In the genomic region with DNA sequence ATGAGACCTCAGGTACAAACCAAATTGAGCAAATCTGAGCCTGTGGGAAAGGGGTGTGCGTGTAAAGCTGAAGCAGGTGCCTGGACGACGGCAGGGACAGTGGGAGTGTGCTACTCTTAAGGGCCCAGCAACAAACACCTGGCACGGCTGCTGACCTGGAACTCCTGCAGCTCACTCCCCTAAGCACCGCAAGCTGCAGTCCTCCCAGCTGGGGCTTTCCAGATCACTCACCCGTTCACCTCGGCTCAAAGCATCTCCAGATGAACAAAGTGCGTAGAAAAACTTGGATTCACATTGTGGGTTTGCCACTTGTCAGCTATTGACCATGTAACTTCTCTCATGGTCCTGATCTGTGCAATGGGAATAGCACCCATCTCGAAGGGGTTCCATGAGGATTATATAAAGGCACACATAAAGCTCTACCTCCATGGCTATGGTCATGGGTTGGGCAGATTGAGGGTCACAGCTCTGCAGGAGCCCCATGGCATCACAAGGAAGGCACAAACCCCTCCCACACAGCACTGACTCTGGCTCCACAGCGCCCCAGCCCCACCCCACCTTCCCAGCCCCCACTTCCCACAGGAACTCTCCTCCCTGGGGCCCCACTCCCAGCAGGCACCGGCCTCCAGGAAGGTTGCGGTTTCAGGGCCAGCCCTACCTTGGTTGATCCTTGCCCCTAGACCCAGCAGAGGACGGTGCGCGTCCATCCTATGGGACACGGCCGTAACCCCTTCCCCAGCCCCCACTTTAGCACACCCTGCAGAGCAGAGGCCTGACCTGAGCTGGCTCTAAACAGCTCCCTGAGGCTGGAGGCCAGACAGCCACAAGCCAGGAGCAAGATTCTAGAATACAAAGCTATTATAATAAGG, we compare ENCODE assay signal across 1 cellular context.
TF ChIP-seq lines count a peak whose summit lies in the region.

No MANE protein-coding gene starts in this region.

TF ChIP-seq in HepG2, 621 proteins besides CTCF, POLR2A, EP300 and RAD21 (continued from another document and continues in another):
- TF ChIP-seq, protein P1, sequence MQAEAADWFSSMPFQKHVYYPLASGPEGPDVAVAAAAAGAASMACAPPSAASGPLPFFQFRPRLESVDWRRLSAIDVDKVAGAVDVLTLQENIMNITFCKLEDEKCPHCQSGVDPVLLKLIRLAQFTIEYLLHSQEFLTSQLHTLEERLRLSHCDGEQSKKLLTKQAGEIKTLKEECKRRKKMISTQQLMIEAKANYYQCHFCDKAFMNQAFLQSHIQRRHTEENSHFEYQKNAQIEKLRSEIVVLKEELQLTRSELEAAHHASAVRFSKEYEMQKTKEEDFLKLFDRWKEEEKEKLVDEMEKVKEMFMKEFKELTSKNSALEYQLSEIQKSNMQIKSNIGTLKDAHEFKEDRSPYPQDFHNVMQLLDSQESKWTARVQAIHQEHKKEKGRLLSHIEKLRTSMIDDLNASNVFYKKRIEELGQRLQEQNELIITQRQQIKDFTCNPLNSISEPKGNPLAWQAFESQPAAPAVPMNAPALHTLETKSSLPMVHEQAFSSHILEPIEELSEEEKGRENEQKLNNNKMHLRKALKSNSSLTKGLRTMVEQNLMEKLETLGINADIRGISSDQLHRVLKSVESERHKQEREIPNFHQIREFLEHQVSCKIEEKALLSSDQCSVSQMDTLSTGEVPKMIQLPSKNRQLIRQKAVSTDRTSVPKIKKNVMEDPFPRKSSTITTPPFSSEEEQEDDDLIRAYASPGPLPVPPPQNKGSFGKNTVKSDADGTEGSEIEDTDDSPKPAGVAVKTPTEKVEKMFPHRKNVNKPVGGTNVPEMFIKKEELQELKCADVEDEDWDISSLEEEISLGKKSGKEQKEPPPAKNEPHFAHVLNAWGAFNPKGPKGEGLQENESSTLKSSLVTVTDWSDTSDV (CRISPR knock-in tag; IDR thresholded peaks at IDR 0.05), result no peak
- no peak for TF ChIP-seq ZNF343 (CRISPR knock-in tag; IDR thresholded peaks at IDR 0.05)
- peak; percentile 20; the same call in 1 of the 2 replicates for TF ChIP-seq GABPB1 (CRISPR knock-in tag; IDR thresholded peaks at IDR 0.05)
- no peak for TF ChIP-seq ZNF557 (CRISPR knock-in tag; IDR thresholded peaks at IDR 0.05)
- TF ChIP-seq, protein P2, sequence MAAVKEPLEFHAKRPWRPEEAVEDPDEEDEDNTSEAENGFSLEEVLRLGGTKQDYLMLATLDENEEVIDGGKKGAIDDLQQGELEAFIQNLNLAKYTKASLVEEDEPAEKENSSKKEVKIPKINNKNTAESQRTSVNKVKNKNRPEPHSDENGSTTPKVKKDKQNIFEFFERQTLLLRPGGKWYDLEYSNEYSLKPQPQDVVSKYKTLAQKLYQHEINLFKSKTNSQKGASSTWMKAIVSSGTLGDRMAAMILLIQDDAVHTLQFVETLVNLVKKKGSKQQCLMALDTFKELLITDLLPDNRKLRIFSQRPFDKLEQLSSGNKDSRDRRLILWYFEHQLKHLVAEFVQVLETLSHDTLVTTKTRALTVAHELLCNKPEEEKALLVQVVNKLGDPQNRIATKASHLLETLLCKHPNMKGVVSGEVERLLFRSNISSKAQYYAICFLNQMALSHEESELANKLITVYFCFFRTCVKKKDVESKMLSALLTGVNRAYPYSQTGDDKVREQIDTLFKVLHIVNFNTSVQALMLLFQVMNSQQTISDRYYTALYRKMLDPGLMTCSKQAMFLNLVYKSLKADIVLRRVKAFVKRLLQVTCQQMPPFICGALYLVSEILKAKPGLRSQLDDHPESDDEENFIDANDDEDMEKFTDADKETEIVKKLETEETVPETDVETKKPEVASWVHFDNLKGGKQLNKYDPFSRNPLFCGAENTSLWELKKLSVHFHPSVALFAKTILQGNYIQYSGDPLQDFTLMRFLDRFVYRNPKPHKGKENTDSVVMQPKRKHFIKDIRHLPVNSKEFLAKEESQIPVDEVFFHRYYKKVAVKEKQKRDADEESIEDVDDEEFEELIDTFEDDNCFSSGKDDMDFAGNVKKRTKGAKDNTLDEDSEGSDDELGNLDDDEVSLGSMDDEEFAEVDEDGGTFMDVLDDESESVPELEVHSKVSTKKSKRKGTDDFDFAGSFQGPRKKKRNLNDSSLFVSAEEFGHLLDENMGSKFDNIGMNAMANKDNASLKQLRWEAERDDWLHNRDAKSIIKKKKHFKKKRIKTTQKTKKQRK (IDR thresholded peaks at IDR 0.05; ENCODE audit: low read length), result no peak
- no peak for TF ChIP-seq SMAD9 (CRISPR knock-in tag; IDR thresholded peaks at IDR 0.05)
- TF ChIP-seq AHR (CRISPR knock-in tag; IDR thresholded peaks at IDR 0.05), result no peak
- TF ChIP-seq, protein P3, sequence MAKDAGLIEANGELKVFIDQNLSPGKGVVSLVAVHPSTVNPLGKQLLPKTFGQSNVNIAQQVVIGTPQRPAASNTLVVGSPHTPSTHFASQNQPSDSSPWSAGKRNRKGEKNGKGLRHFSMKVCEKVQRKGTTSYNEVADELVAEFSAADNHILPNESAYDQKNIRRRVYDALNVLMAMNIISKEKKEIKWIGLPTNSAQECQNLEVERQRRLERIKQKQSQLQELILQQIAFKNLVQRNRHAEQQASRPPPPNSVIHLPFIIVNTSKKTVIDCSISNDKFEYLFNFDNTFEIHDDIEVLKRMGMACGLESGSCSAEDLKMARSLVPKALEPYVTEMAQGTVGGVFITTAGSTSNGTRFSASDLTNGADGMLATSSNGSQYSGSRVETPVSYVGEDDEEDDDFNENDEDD (CRISPR knock-in tag; IDR thresholded peaks at IDR 0.05; ENCODE audit: borderline replicate concordance), result no peak
- TF ChIP-seq, protein P4, sequence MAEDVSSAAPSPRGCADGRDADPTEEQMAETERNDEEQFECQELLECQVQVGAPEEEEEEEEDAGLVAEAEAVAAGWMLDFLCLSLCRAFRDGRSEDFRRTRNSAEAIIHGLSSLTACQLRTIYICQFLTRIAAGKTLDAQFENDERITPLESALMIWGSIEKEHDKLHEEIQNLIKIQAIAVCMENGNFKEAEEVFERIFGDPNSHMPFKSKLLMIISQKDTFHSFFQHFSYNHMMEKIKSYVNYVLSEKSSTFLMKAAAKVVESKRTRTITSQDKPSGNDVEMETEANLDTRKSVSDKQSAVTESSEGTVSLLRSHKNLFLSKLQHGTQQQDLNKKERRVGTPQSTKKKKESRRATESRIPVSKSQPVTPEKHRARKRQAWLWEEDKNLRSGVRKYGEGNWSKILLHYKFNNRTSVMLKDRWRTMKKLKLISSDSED (CRISPR knock-in tag; IDR thresholded peaks at IDR 0.05), result no peak
- 0 out of 2 replicates have a peak, but pooled peaks have one; percentile 32 for TF ChIP-seq ZBTB7B (CRISPR knock-in tag; IDR thresholded peaks at IDR 0.05)
- no peak for TF ChIP-seq RNF2 (conservative IDR thresholded peaks at IDR 0.05; ENCODE audit: low read depth)
- no peak for TF ChIP-seq ZNF83 (CRISPR knock-in tag; IDR thresholded peaks at IDR 0.05; ENCODE audit: borderline replicate concordance)
- TF ChIP-seq, protein P5, sequence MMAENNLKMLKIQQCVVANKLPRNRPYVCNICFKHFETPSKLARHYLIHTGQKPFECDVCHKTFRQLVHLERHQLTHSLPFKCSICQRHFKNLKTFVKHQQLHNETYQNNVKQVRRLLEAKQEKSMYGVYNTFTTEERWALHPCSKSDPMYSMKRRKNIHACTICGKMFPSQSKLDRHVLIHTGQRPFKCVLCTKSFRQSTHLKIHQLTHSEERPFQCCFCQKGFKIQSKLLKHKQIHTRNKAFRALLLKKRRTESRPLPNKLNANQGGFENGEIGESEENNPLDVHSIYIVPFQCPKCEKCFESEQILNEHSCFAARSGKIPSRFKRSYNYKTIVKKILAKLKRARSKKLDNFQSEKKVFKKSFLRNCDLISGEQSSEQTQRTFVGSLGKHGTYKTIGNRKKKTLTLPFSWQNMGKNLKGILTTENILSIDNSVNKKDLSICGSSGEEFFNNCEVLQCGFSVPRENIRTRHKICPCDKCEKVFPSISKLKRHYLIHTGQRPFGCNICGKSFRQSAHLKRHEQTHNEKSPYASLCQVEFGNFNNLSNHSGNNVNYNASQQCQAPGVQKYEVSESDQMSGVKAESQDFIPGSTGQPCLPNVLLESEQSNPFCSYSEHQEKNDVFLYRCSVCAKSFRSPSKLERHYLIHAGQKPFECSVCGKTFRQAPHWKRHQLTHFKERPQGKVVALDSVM (CRISPR knock-in tag; IDR thresholded peaks at IDR 0.05), result peak; percentile 53
- TF ChIP-seq KLF12 (CRISPR knock-in tag; IDR thresholded peaks at IDR 0.05; ENCODE audit: borderline replicate concordance), result no peak
- no peak for TF ChIP-seq RFX3 (CRISPR knock-in tag; IDR thresholded peaks at IDR 0.05)
- no peak for TF ChIP-seq NFE2L2 (IDR thresholded peaks at IDR 0.05; ENCODE audit: low read length)
- no peak for TF ChIP-seq ZNF292 (CRISPR knock-in tag; IDR thresholded peaks at IDR 0.05; ENCODE audit: borderline replicate concordance, low read depth)
- peak; percentile 80; the same call in 1 of the 2 replicates for TF ChIP-seq MTA1 (CRISPR knock-in tag; IDR thresholded peaks at IDR 0.05; ENCODE audit: borderline replicate concordance)
- no peak for TF ChIP-seq ZNF225 (CRISPR knock-in tag; IDR thresholded peaks at IDR 0.05)
- no peak for TF ChIP-seq MZF1 (CRISPR knock-in tag; IDR thresholded peaks at IDR 0.05; ENCODE audit: borderline replicate concordance)
- TF ChIP-seq, protein P6, sequence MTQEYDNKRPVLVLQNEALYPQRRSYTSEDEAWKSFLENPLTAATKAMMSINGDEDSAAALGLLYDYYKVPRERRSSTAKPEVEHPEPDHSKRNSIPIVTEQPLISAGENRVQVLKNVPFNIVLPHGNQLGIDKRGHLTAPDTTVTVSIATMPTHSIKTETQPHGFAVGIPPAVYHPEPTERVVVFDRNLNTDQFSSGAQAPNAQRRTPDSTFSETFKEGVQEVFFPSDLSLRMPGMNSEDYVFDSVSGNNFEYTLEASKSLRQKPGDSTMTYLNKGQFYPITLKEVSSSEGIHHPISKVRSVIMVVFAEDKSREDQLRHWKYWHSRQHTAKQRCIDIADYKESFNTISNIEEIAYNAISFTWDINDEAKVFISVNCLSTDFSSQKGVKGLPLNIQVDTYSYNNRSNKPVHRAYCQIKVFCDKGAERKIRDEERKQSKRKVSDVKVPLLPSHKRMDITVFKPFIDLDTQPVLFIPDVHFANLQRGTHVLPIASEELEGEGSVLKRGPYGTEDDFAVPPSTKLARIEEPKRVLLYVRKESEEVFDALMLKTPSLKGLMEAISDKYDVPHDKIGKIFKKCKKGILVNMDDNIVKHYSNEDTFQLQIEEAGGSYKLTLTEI (CRISPR knock-in tag; conservative IDR thresholded peaks at IDR 0.05), result no peak
- TF ChIP-seq SMYD3 (CRISPR knock-in tag; IDR thresholded peaks at IDR 0.05), result no peak
- TF ChIP-seq, protein P7, sequence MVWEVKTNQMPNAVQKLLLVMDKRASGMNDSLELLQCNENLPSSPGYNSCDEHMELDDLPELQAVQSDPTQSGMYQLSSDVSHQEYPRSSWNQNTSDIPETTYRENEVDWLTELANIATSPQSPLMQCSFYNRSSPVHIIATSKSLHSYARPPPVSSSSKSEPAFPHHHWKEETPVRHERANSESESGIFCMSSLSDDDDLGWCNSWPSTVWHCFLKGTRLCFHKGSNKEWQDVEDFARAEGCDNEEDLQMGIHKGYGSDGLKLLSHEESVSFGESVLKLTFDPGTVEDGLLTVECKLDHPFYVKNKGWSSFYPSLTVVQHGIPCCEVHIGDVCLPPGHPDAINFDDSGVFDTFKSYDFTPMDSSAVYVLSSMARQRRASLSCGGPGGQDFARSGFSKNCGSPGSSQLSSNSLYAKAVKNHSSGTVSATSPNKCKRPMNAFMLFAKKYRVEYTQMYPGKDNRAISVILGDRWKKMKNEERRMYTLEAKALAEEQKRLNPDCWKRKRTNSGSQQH (CRISPR knock-in tag; IDR thresholded peaks at IDR 0.05; ENCODE audit: low read depth), result no peak
- TF ChIP-seq, protein P8, sequence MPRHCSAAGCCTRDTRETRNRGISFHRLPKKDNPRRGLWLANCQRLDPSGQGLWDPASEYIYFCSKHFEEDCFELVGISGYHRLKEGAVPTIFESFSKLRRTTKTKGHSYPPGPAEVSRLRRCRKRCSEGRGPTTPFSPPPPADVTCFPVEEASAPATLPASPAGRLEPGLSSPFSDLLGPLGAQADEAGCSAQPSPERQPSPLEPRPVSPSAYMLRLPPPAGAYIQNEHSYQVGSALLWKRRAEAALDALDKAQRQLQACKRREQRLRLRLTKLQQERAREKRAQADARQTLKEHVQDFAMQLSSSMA (CRISPR knock-in tag; IDR thresholded peaks at IDR 0.05), result no peak
- no peak for TF ChIP-seq ZNF567 (CRISPR knock-in tag; IDR thresholded peaks at IDR 0.05; ENCODE audit: borderline replicate concordance)
- TF ChIP-seq, protein P9, sequence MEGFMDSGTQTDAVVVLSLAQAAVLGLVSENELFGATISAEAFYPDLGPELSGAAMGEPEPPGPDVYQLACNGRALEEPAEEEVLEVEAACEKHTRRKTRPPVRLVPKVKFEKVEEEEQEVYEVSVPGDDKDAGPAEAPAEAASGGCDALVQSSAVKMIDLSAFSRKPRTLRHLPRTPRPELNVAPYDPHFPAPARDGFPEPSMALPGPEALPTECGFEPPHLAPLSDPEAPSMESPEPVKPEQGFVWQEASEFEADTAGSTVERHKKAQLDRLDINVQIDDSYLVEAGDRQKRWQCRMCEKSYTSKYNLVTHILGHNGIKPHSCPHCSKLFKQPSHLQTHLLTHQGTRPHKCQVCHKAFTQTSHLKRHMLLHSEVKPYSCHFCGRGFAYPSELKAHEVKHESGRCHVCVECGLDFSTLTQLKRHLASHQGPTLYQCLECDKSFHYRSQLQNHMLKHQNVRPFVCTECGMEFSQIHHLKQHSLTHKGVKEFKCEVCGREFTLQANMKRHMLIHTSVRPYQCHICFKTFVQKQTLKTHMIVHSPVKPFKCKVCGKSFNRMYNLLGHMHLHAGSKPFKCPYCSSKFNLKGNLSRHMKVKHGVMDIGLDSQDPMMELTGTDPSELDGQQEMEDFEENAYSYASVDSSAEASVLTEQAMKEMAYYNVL (CRISPR knock-in tag; IDR thresholded peaks at IDR 0.05; ENCODE audit: borderline replicate concordance), result no peak
- TF ChIP-seq, protein P10, sequence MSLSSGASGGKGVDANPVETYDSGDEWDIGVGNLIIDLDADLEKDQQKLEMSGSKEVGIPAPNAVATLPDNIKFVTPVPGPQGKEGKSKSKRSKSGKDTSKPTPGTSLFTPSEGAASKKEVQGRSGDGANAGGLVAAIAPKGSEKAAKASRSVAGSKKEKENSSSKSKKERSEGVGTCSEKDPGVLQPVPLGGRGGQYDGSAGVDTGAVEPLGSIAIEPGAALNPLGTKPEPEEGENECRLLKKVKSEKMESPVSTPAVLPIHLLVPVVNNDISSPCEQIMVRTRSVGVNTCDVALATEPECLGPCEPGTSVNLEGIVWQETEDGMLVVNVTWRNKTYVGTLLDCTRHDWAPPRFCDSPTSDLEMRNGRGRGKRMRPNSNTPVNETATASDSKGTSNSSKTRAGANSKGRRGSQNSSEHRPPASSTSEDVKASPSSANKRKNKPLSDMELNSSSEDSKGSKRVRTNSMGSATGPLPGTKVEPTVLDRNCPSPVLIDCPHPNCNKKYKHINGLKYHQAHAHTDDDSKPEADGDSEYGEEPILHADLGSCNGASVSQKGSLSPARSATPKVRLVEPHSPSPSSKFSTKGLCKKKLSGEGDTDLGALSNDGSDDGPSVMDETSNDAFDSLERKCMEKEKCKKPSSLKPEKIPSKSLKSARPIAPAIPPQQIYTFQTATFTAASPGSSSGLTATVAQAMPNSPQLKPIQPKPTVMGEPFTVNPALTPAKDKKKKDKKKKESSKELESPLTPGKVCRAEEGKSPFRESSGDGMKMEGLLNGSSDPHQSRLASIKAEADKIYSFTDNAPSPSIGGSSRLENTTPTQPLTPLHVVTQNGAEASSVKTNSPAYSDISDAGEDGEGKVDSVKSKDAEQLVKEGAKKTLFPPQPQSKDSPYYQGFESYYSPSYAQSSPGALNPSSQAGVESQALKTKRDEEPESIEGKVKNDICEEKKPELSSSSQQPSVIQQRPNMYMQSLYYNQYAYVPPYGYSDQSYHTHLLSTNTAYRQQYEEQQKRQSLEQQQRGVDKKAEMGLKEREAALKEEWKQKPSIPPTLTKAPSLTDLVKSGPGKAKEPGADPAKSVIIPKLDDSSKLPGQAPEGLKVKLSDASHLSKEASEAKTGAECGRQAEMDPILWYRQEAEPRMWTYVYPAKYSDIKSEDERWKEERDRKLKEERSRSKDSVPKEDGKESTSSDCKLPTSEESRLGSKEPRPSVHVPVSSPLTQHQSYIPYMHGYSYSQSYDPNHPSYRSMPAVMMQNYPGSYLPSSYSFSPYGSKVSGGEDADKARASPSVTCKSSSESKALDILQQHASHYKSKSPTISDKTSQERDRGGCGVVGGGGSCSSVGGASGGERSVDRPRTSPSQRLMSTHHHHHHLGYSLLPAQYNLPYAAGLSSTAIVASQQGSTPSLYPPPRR (CRISPR knock-in tag; IDR thresholded peaks at IDR 0.05; ENCODE audit: borderline replicate concordance), result 0 out of 2 replicates have a peak, but pooled peaks have one; percentile 61
